ENCODE assay signal across 13 cellular contexts in the genomic region with DNA sequence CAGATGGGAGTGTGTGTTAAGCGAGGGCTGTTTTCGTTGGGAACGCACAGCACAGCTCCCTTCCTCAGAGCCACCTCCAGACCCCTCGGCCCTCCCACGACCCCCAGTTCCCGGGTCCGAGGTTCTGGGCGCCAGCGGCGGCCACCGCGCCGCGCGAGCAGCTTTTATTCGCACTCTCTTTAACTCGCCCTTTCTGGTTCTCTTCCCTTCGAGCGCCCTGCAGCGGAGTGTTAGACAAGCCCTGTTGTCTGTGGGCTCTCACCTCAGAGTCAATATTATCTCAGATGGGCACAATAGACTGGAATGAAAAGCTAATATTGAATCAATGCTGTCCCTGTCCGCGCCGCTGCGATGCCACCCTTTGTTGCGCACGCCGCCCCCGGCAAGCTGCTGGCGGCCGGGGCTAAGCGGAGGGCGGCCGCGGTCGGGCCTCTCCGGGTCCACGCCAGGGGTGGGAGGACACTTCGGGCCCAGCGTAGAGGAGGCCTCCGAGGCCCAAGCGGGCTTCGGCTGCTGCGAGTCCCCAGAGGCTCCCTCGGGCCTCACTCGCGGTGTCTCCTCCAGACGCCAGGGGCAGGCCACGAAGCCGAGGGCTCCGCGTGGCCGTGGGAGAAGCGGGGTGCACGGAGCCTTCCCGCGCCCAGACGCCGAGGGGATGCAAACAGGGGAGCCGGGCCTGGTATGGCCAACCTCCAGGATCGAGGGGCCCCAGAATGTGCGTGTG. TPM values are rescaled to one million over a fixed set of nuclear protein-coding genes. Genes with fewer than 3 reads are reported as not detected.
DNase-seq lines count a peak whose midpoint lies in the region; ATAC-seq and TF ChIP-seq lines count a peak whose summit lies in the region.
"Had no signal": no experiment of that assay in that cellular context is flagged by ENCODE, and none has a peak within 500 bp of the region (broad histone marks: within the 10 kb centered on the region; RNA-seq: fewer than 3 reads in every experiment).

No MANE protein-coding gene starts in this region.

- H3K36me3 ChIP-seq in ovary = no peaks in the 10 kb centered on the region
- no peaks in the 10 kb centered on the region for H3K36me3 ChIP-seq in lower lobe of right lung

- H3K4me1 ChIP-seq in ovary (ENCODE audit: insufficient read depth) (peaks cover 6% of the 10 kb centered on the region), lower lobe of right lung (peaks cover 29% of the 10 kb centered on the region)

- H3K9me3 ChIP-seq in ovary (no peaks in the 10 kb centered on the region), lower lobe of right lung (no peaks in the 10 kb centered on the region)

- DNase-seq in GM03348 (ENCODE audit: low spot score) (peak; percentile 57), NCI-H345 (lab: John Stamatoyannopoulos, UW) (peak; percentile 57), epithelial cell of proximal tubule (ENCODE audit: low read depth) (no peak), ovary (no peak), NCI-H446 (lab: John Stamatoyannopoulos, UW) (no peak), NCI-H226 (no peak), lower lobe of right lung (no peak), SW 1271 (lab: John Stamatoyannopoulos, UW) (no peak)
- DNase-seq: activated CD4-positive, alpha-beta T cell treated with anti-CD3 and anti-CD28 coated beads, Interleukin-2, amount 10 ng/mL, durations not matched to agents 24 days and 14 days; COR-L47; stimulated activated naive CD8-positive, alpha-beta T cell treated with anti-CD3 and anti-CD28 coated beads, Interleukin-15, Interleukin-2, amounts not matched to agents 100 U/mL and 50 U/mL, for 24 hours had no signal

- no peak for ATAC-seq in lower lobe of right lung
- ATAC-seq: stimulated activated naive CD8-positive, alpha-beta T cell treated with anti-CD3 and anti-CD28 coated beads, Interleukin-15, Interleukin-2, amounts not matched to agents 100 U/mL and 50 U/mL, for 24 hours had no signal

- no peak for TF ChIP-seq CTCF in epithelial cell of proximal tubule (conservative IDR thresholded peaks at IDR 0.05; ENCODE audit: low read depth, low read length)
- no peak for TF ChIP-seq CTCF in ovary (IDR thresholded peaks at IDR 0.05)
- TF ChIP-seq CTCF in lower lobe of right lung (IDR thresholded peaks at IDR 0.05) = no peak

- H3K4me3 ChIP-seq in epithelial cell of proximal tubule (ENCODE audit: low read depth, low read length) (peak overlapping the region; percentile 53), ovary (peak overlapping the region; percentile 38), lower lobe of right lung (no peak overlapping the region)
- H3K4me3 ChIP-seq: SK-N-MC had no signal

- H3K27me3 ChIP-seq in ovary (no peaks in the 10 kb centered on the region), lower lobe of right lung (ENCODE audit: low read depth) (peaks cover 98% of the 10 kb centered on the region)

- WGBS in ovary, 3 donors = 59 to 85% (median 73%) methylated on average over 53 to 61 of the region's 61 CpGs

- no peak for TF ChIP-seq POLR2A in ovary (IDR thresholded peaks at IDR 0.05)

- H3K27ac ChIP-seq in ovary (no peak overlapping the region), lower lobe of right lung (no peak overlapping the region)
- H3K27ac ChIP-seq: SK-N-MC had no signal

- TF ChIP-seq EP300 in ovary (IDR thresholded peaks at IDR 0.05) = no peak

- intact Hi-C loops in ovary (cut with DNase I) = loop anchor here in 3 of 4 donors (2.0 to 10.0 kb wide), 7 partner anchors 90 to 810 kb away; a partner anchor contains a TSS
- intact Hi-C loops in lower lobe of right lung (cut with DNase I) = no loop called here

RNA-seq across cellular contexts. Expression of a gene that starts 8.1 kb away (rescaled TPM):
- total RNA-seq in epithelial cell of proximal tubule (5.7 and 10.7 TPM in 2 replicates), ovary (10 to 100 TPM in 5 of 7 donors, 1 to 10 TPM in 2; 7.3 to 25.5 (median 12.2) TPM), lower lobe of right lung (not detected)
- polyA plus RNA-seq in ovary = 10 to 100 TPM; 14.4 to 62.1 TPM
- total RNA-seq: activated CD4-positive, alpha-beta T cell treated with anti-CD3 and anti-CD28 coated beads, Interleukin-2, amount 10 ng/mL, durations not matched to agents 24 days and 14 days; dermis microvascular lymphatic vessel endothelial cell had no signal

Comparison
In these comparisons a context has a peak if more than half of its experiments do, and no peak if none do; other contexts are left out.
1. DNase-seq: peak in GM03348 (single experiment) and NCI-H345 (single experiment); none in epithelial cell of proximal tubule (single experiment), ovary (0 of 5), NCI-H446 (0 of 2), NCI-H226 (single experiment), lower lobe of right lung (single experiment) and SW 1271 (0 of 2).